Comparison of ENCODE assay signal across 20 cellular contexts in genomic region chr2:65421432-65421748, GRCh38. TPM values are rescaled to one million over a fixed set of nuclear protein-coding genes. Genes with fewer than 3 reads are reported as not detected.
DNase-seq lines count a peak whose midpoint lies in the region; ATAC-seq and TF ChIP-seq lines count a peak whose summit lies in the region.
"Had no signal": no experiment of that assay in that cellular context is flagged by ENCODE, and none has a peak within 500 bp of the region (broad histone marks: within the 10 kb centered on the region; RNA-seq: fewer than 3 reads in every experiment).

No MANE protein-coding gene starts in this region.

- H3K4me3 ChIP-seq in AG04450 (ENCODE audit: low read depth, low read length): no peak overlapping the region
- H3K4me3 ChIP-seq in SJSA1: no peak overlapping the region
- H3K4me3 ChIP-seq in left lung: no peak overlapping the region
- H3K4me3 ChIP-seq: lower lobe of right lung, sigmoid colon, SJCRH30, upper lobe of right lung had no signal

- peak overlapping the region; percentile 42 for H3K27ac ChIP-seq in AG04450 (ENCODE audit: low read depth, low read length)
- H3K27ac ChIP-seq in SJSA1: peak overlapping the region; percentile 61
- H3K27ac ChIP-seq in left lung: no peak overlapping the region
- H3K27ac ChIP-seq: lower lobe of right lung, sigmoid colon, SJCRH30, upper lobe of right lung had no signal

- no peaks in the 10 kb centered on the region for H3K27me3 ChIP-seq in AG04450 (ENCODE audit: control insufficient read depth, insufficient read depth, low read length)
- H3K27me3 ChIP-seq in SJSA1 (replicated peaks): no peaks in the 10 kb centered on the region
- H3K27me3 ChIP-seq in left lung: no peaks in the 10 kb centered on the region
- H3K27me3 ChIP-seq: sigmoid colon, SJCRH30, upper lobe of right lung had no signal

- H3K4me1 Mint-ChIP-seq in HFFc6 (ENCODE audit: low read depth): peaks cover 68% of the 10 kb centered on the region

- CTCF ChIA-PET in AG04450 (lab: Charles Lee): interaction anchor here (1.3 to 1.5 kb wide), 2 partner anchors 8 to 157 kb away, joined by 3 read pairs; no protein-coding TSS in a partner anchor

- H3K4me3 Mint-ChIP-seq in HFFc6: no peak overlapping the region

- H3K27me3 Mint-ChIP-seq in HFFc6 (ENCODE audit: insufficient read depth): peaks cover 4% of the 10 kb centered on the region

- intact Hi-C loops in left lung (cut with DNase I): no loop called here

- no peak for TF ChIP-seq CTCF in AG04450 (IDR thresholded peaks at IDR 0.05; ENCODE audit: low read depth, low read length)
- no peak for TF ChIP-seq CTCF in HFFc6 (IDR thresholded peaks at IDR 0.05)
- no peak for TF ChIP-seq CTCF in left lung (IDR thresholded peaks at IDR 0.05)

- H3K4me1 ChIP-seq in SJSA1 (replicated peaks): peaks cover 17% of the 10 kb centered on the region
- H3K4me1 ChIP-seq in left lung: peaks cover 6 to 26% of the 10 kb centered on the region in 2 donors

- no peaks in the 10 kb centered on the region; the same call in none of the 2 replicates for H3K36me3 Mint-ChIP-seq in HFFc6 (ENCODE audit: low read depth)

- H3K27ac Mint-ChIP-seq in HFFc6: peak overlapping the region; percentile 46
- H3K27ac Mint-ChIP-seq: activated T-helper 2 cell treated with anti-CD3 and anti-CD28 coated beads, Interferon-gamma antibody, Interleukin-2, Interleukin-4, amounts not matched to agents 10 μg/mL and 5 μg/mL and 100 μg/mL, durations not matched to agents 14 hours and 24 hours and 36 hours had no signal

- H3K36me3 ChIP-seq in SJSA1 (no peaks in the 10 kb centered on the region), left lung (no peaks in the 10 kb centered on the region)
- H3K36me3 ChIP-seq: lower lobe of right lung, sigmoid colon, SJCRH30, upper lobe of right lung had no signal

- POLR2A ChIA-PET in AG04450 (lab: Yijun Ruan, JAX): interaction anchor here (0.5 to 1.2 kb wide), 2 partner anchors 9 to 15 kb away, joined by 4 read pairs; no protein-coding TSS in a partner anchor

- DNase-seq in AG04450 (ENCODE audit: low read depth, low spot score): no peak
- no peak for DNase-seq in HFFc6
- no peak for DNase-seq in SJSA1 (ENCODE audit: low read depth in 1 of 2, low spot score in 2 of 2)
- DNase-seq in left lung: no peak
- DNase-seq in DMS153 (lab: John Stamatoyannopoulos, UW): no peak
- DNase-seq: Calu3; central memory CD4-positive, alpha-beta T cell; NCI-H1417 treated with DMSO at 0.1 percent for 48 hours; NCI-H345; sigmoid colon; SJCRH30; stimulated activated naive CD8-positive, alpha-beta T cell treated with anti-CD3 and anti-CD28 coated beads, Interleukin-15, amount 100 ng/mL, for 72 hours; T-helper 2 cell; upper lobe of right lung had no signal

- no peaks in the 10 kb centered on the region for H3K9me3 Mint-ChIP-seq in HFFc6
- H3K9me3 Mint-ChIP-seq: naive B cell had no signal

- H3K9me3 ChIP-seq in AG04450 (ENCODE audit: control insufficient read depth, insufficient read depth, low read length): no peaks in the 10 kb centered on the region
- no peaks in the 10 kb centered on the region for H3K9me3 ChIP-seq in SJSA1 (replicated peaks)
- H3K9me3 ChIP-seq in left lung: no peaks in the 10 kb centered on the region
- H3K9me3 ChIP-seq: lower lobe of right lung, sigmoid colon, SJCRH30, upper lobe of right lung had no signal

- ATAC-seq in left lung: peak; percentile 33
- ATAC-seq in HG03135 (IDR thresholded peaks at IDR 0.05; ENCODE audit: unreplicated experiment): no peak
- ATAC-seq in HG03457 (IDR thresholded peaks at IDR 0.05; ENCODE audit: unreplicated experiment): no peak
- ATAC-seq in HG03175 (IDR thresholded peaks at IDR 0.05; ENCODE audit: unreplicated experiment): no peak
- ATAC-seq: stimulated activated naive CD8-positive, alpha-beta T cell treated with anti-CD3 and anti-CD28 coated beads, Interleukin-15, amount 100 ng/mL, for 72 hours had no signal

RNA-seq across cellular contexts. Expression of gene SPRED2, which starts 11.0 kb away (rescaled TPM):
- 18.6 and 21.2 TPM in 2 replicates for polyA plus RNA-seq in AG04450 (2011; rRNA removed)
- polyA minus RNA-seq in AG04450 (2011; rRNA and poly(A)+ RNA removed): 23.0 and 24.9 TPM in 2 replicates
- 10 to 100 TPM; 28.7 to 38.5 (median 33.3) TPM for total RNA-seq in HFFc6 (2021; fragmentation: NEBNext Ultra II Directional; extraction: Animal tissue kit (Norgen Biotek cat#: 25700))
- 4.9 and 6.1 TPM in 2 replicates for total RNA-seq in SJSA1 (2014; rRNA removed; shearing (Covaris generic))
- 10 to 100 TPM; 34.5 to 47.1 TPM for total RNA-seq in left lung

Comparison
In these comparisons a context has a peak if more than half of its experiments do, and no peak if none do; other contexts are left out.
1. H3K27ac ChIP-seq: peak in AG04450 (single experiment) and SJSA1 (single experiment); none in left lung (0 of 2).